2 cellular contexts compared by ENCODE assay signal in the genomic region with DNA sequence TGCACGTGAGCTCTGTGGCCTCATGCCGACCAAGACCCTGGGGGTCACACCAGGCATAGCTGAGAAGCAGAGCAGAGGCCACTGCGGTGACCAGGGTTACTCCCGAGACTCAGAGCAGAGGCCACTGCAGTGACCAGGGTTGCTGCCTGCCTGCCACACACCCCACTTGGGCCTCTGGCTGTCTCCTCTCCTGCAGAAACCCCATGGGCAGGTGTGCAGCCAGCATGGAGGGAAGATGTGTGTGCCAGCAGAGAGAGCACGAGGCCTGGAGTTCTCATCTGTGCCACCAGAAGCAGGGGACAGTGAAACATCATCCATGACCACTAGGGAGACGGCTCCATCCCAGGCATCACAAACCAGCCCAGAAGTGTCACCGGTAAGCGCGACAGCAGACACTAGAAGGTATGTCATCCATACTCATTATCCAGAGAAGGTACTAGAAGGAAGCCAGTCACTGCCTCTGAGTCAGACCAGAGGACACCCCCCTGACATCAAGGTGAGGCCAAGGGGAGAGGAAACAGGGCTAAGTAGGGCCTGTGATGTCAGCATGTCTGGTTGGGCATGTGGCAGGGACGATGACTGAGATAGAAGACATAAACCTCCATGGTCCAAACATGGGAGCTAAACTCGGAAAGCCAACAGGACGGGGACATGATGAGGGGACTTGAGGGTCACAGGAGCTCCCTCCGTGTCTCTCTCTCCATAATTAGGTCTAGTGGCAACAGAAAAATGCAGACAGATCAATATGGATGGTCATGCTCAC.
TF ChIP-seq lines count a peak whose summit lies in the region.

No MANE protein-coding gene starts in this region.

TF ChIP-seq in SK-N-SH, 30 proteins besides CTCF, POLR2A, EP300 and RAD21 (continued from another document):
- TF ChIP-seq FOXJ3 (CRISPR knock-in tag; IDR thresholded peaks at IDR 0.05) = no peak
- TF ChIP-seq ELF1 (IDR thresholded peaks at IDR 0.05) = no peak
- no peak for TF ChIP-seq RCOR1 (IDR thresholded peaks at IDR 0.05; ENCODE audit: low read length)
- no peak for TF ChIP-seq MXI1 (IDR thresholded peaks at IDR 0.05; ENCODE audit: low read depth, low read length)
- no peak for TF ChIP-seq FOSL2 (IDR thresholded peaks at IDR 0.05; ENCODE audit: borderline replicate concordance, low read depth)
- TF ChIP-seq JUND (IDR thresholded peaks at IDR 0.05) = no peak
TF ChIP-seq in SK-N-SH: peak in this region for 0.

TF ChIP-seq in SK-N-SH treated with all-trans-retinoic acid at 6 μM for 48 hours, 23 proteins besides CTCF, POLR2A, EP300 and RAD21 (continued from another document):
- TF ChIP-seq, protein P1, sequence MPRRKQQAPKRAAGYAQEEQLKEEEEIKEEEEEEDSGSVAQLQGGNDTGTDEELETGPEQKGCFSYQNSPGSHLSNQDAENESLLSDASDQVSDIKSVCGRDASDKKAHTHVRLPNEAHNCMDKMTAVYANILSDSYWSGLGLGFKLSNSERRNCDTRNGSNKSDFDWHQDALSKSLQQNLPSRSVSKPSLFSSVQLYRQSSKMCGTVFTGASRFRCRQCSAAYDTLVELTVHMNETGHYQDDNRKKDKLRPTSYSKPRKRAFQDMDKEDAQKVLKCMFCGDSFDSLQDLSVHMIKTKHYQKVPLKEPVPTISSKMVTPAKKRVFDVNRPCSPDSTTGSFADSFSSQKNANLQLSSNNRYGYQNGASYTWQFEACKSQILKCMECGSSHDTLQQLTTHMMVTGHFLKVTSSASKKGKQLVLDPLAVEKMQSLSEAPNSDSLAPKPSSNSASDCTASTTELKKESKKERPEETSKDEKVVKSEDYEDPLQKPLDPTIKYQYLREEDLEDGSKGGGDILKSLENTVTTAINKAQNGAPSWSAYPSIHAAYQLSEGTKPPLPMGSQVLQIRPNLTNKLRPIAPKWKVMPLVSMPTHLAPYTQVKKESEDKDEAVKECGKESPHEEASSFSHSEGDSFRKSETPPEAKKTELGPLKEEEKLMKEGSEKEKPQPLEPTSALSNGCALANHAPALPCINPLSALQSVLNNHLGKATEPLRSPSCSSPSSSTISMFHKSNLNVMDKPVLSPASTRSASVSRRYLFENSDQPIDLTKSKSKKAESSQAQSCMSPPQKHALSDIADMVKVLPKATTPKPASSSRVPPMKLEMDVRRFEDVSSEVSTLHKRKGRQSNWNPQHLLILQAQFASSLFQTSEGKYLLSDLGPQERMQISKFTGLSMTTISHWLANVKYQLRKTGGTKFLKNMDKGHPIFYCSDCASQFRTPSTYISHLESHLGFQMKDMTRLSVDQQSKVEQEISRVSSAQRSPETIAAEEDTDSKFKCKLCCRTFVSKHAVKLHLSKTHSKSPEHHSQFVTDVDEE (CRISPR knock-in tag; IDR thresholded peaks at IDR 0.05) = no peak
